ENCODE assay signal across 21 cellular contexts in genomic region chr12:8943565-8944186, GRCh38.
"Had no signal": no experiment of that assay in that cellular context is flagged by ENCODE, and none has a peak within 500 bp of the region (broad histone marks: within the 10 kb centered on the region; RNA-seq: fewer than 3 reads in every experiment).

No MANE protein-coding gene starts in this region.

- DNase-seq: activated B cell treated with CpG ODN at 0.5 μM for 24 hours; activated CD4-positive, alpha-beta T cell treated with anti-CD3 and anti-CD28 coated beads for 48 hours; activated CD8-positive, alpha-beta memory T cell treated with anti-CD3 and anti-CD28 coated beads, Interleukin-2, amount 50 U/mL, for 4 hours; colonic mucosa; erythroblast; foreskin melanocyte; glutamatergic neuron; hypothalamus; nucleus accumbens; stimulated activated naive CD4-positive, alpha-beta T cell; SW 1271; transverse colon had no signal

- H3K4me3 Mint-ChIP-seq: activated B cell treated with CpG ODN at 0.5 μM for 24 hours; activated T-helper 1 cell treated with anti-CD3 and anti-CD28 coated beads, Interleukin-12 subunit alpha, Interleukin-12 subunit beta, Interleukin-2, Interleukin-4 antibody, amounts not matched to agents 30 ng/mL and 10 ng/mL and 1 ng/mL, durations not matched to agents 14 hours and 24 hours and 36 hours; central memory CD8-positive, alpha-beta T cell; mesothelial cell of epicardium; nephron; T-helper 2 cell treated with Interferon-gamma antibody and Interleukin-4, amounts not matched to agents 5 μg/mL and 100 μg/mL, for 36 hours had no signal

- H3K27ac ChIP-seq: ascending aorta, colonic mucosa, suprapubic skin, transverse colon, vagina had no signal

- H3K9me3 Mint-ChIP-seq: activated B cell treated with CpG ODN at 0.5 μM for 24 hours; activated T-helper 1 cell treated with anti-CD3 and anti-CD28 coated beads, Interleukin-12 subunit alpha, Interleukin-12 subunit beta, Interleukin-2, Interleukin-4 antibody, amounts not matched to agents 30 ng/mL and 10 ng/mL and 1 ng/mL, durations not matched to agents 14 hours and 24 hours and 36 hours; central memory CD8-positive, alpha-beta T cell; mesothelial cell of epicardium; nephron; T-helper 2 cell treated with Interferon-gamma antibody and Interleukin-4, amounts not matched to agents 5 μg/mL and 100 μg/mL, for 36 hours had no signal

- H3K27me3 Mint-ChIP-seq: activated B cell treated with CpG ODN at 0.5 μM for 24 hours; central memory CD8-positive, alpha-beta T cell had no signal

- H3K4me3 ChIP-seq: ascending aorta, colonic mucosa, lung, suprapubic skin, transverse colon, vagina had no signal

- H3K9me3 ChIP-seq: ascending aorta, colonic mucosa, suprapubic skin, transverse colon, vagina had no signal

- H3K27ac Mint-ChIP-seq: activated B cell treated with CpG ODN at 0.5 μM for 24 hours; activated T-helper 1 cell treated with anti-CD3 and anti-CD28 coated beads, Interleukin-12 subunit alpha, Interleukin-12 subunit beta, Interleukin-2, Interleukin-4 antibody, amounts not matched to agents 30 ng/mL and 10 ng/mL and 1 ng/mL, durations not matched to agents 14 hours and 24 hours and 36 hours; mesothelial cell of epicardium; nephron; T-helper 2 cell treated with Interferon-gamma antibody and Interleukin-4, amounts not matched to agents 5 μg/mL and 100 μg/mL, for 36 hours had no signal

- H3K27me3 ChIP-seq: ascending aorta, colonic mucosa, suprapubic skin, transverse colon, vagina had no signal
